In genomic region chr17:43372273-43372911, GRCh38 we compare ENCODE assay signal across 10 cellular contexts. TPM values are rescaled to one million over a fixed set of nuclear protein-coding genes. Genes with fewer than 3 reads are reported as not detected.
DNase-seq lines count a peak whose midpoint lies in the region; ATAC-seq and TF ChIP-seq lines count a peak whose summit lies in the region.
"Had no signal": no experiment of that assay in that cellular context is flagged by ENCODE, and none has a peak within 500 bp of the region (broad histone marks: within the 10 kb centered on the region; RNA-seq: fewer than 3 reads in every experiment).

No MANE protein-coding gene starts in this region.

- H3K27me3 ChIP-seq in body of pancreas: no peaks in the 10 kb centered on the region

- no peaks in the 10 kb centered on the region for H3K27me3 Mint-ChIP-seq in activated CD4-positive, alpha-beta T cell treated with anti-CD3 and anti-CD28 coated beads for 36 hours
- no peaks in the 10 kb centered on the region for H3K27me3 Mint-ChIP-seq in stimulated activated naive B cell treated with anti-CD40 and anti-IgM and Interleukin-4, amounts not matched to agents 10 μg/mL and 1 μg/mL and 100 μg/mL, for 72 hours

- peak; percentile 27 for DNase-seq in activated CD4-positive, alpha-beta T cell treated with anti-CD3 and anti-CD28 coated beads for 36 hours
- no peak for DNase-seq in activated CD4-positive, alpha-beta T cell treated with anti-CD3 and anti-CD28 coated beads, Interleukin-2, amount 50 U/mL, for 4 hours
- DNase-seq in body of pancreas (peak in 3 of 4 donors; percentile 27 to 47 (median 47)), SW 1271 (lab: John Stamatoyannopoulos, UW) (no peak), SHP77 treated with DMSO at 0.1 percent for 48 hours (lab: John Stamatoyannopoulos, UW) (no peak)
- peak; percentile 86 for DNase-seq in stimulated activated naive B cell treated with anti-CD40 and anti-IgM and Interleukin-4, amounts not matched to agents 10 μg/mL and 1 μg/mL and 100 μg/mL, for 72 hours
- DNase-seq: central memory CD4-positive, alpha-beta T cell; NCI-H1048 had no signal

- H3K27ac Mint-ChIP-seq in activated CD4-positive, alpha-beta T cell treated with anti-CD3 and anti-CD28 coated beads for 36 hours: no peak overlapping the region
- peak overlapping the region; percentile 92 for H3K27ac Mint-ChIP-seq in stimulated activated naive B cell treated with anti-CD40 and anti-IgM and Interleukin-4, amounts not matched to agents 10 μg/mL and 1 μg/mL and 100 μg/mL, for 72 hours

- peaks cover 37% of the 10 kb centered on the region for H3K4me1 Mint-ChIP-seq in activated CD4-positive, alpha-beta T cell treated with anti-CD3 and anti-CD28 coated beads for 36 hours
- peaks cover 50 to 65% of the 10 kb centered on the region in 2 donors for H3K4me1 Mint-ChIP-seq in stimulated activated naive B cell treated with anti-CD40 and anti-IgM and Interleukin-4, amounts not matched to agents 10 μg/mL and 1 μg/mL and 100 μg/mL, for 72 hours

- no peak for TF ChIP-seq POLR2A in body of pancreas (IDR thresholded peaks at IDR 0.05)

- POLR2A ChIA-PET in activated CD4-positive, alpha-beta T cell treated with anti-CD3 and anti-CD28 coated beads for 36 hours (lab: Charles Lee): no interaction called here

- H3K4me1 ChIP-seq in body of pancreas: peaks cover 59% of the 10 kb centered on the region

- no peak overlapping the region for H3K4me3 Mint-ChIP-seq in activated CD4-positive, alpha-beta T cell treated with anti-CD3 and anti-CD28 coated beads for 36 hours
- peak overlapping the region; percentile 52 to 75 for H3K4me3 Mint-ChIP-seq in stimulated activated naive B cell treated with anti-CD40 and anti-IgM and Interleukin-4, amounts not matched to agents 10 μg/mL and 1 μg/mL and 100 μg/mL, for 72 hours

- TF ChIP-seq CTCF in body of pancreas (IDR thresholded peaks at IDR 0.05): no peak

- ATAC-seq in activated CD4-positive, alpha-beta T cell treated with anti-CD3 and anti-CD28 coated beads for 36 hours: no peak
- ATAC-seq in body of pancreas (no peak), HG03196 (IDR thresholded peaks at IDR 0.05; ENCODE audit: unreplicated experiment) (no peak)
- ATAC-seq in stimulated activated naive B cell treated with anti-CD40 and anti-IgM and Interleukin-4, amounts not matched to agents 10 μg/mL and 1 μg/mL and 100 μg/mL, for 72 hours (replicated peaks): peak; percentile 71 to 74

- H3K36me3 ChIP-seq in KOPT-K1 (ENCODE audit: insufficient read depth, low read length): no peaks in the 10 kb centered on the region
- no peaks in the 10 kb centered on the region for H3K36me3 ChIP-seq in body of pancreas (replicated peaks in 1 of 2; ENCODE audit: insufficient read depth in 1 of 2, low read depth in 2 of 2)

- no peaks in the 10 kb centered on the region for H3K36me3 Mint-ChIP-seq in activated CD4-positive, alpha-beta T cell treated with anti-CD3 and anti-CD28 coated beads for 36 hours (ENCODE audit: low read depth)
- peaks cover 2 to 3% of the 10 kb centered on the region in 2 donors for H3K36me3 Mint-ChIP-seq in stimulated activated naive B cell treated with anti-CD40 and anti-IgM and Interleukin-4, amounts not matched to agents 10 μg/mL and 1 μg/mL and 100 μg/mL, for 72 hours

- H3K9me3 Mint-ChIP-seq in activated CD4-positive, alpha-beta T cell treated with anti-CD3 and anti-CD28 coated beads for 36 hours (ENCODE audit: low read depth): no peaks in the 10 kb centered on the region
- H3K9me3 Mint-ChIP-seq in stimulated activated naive B cell treated with anti-CD40 and anti-IgM and Interleukin-4, amounts not matched to agents 10 μg/mL and 1 μg/mL and 100 μg/mL, for 72 hours: no peaks in the 10 kb centered on the region

- 31 to 34% methylated on average over 11 of the region's 11 CpGs for WGBS in body of pancreas, 2 donors

- no peak overlapping the region for H3K4me3 ChIP-seq in body of pancreas

- H3K9me3 ChIP-seq in KOPT-K1 (ENCODE audit: insufficient read depth, low read length, poor library complexity, severe bottlenecking) (no peaks in the 10 kb centered on the region), body of pancreas (no peaks in the 10 kb centered on the region)

- peak overlapping the region; percentile 43 for H3K27ac ChIP-seq in KOPT-K1 (ENCODE audit: low read depth, low read length, poor library complexity, severe bottlenecking)
- peak overlapping the region; percentile 65 to 79 (median 74) for H3K27ac ChIP-seq in body of pancreas

- intact Hi-C loops in activated CD4-positive, alpha-beta T cell treated with anti-CD3 and anti-CD28 coated beads for 36 hours (cut with DNase I, micrococcal nuclease): no loop called here
- intact Hi-C loops in body of pancreas (cut with DNase I): no loop called here

- CTCF ChIA-PET in activated CD4-positive, alpha-beta T cell treated with anti-CD3 and anti-CD28 coated beads for 36 hours (lab: Charles Lee): interaction anchor here (0.7 kb wide), 1 partner anchor 112 kb away, joined by 3 read pairs; the partner anchor contains the start of gene DHX8

RNA-seq across cellular contexts. Expression of gene ARL4D, which starts 26.4 kb away (rescaled TPM):
- total RNA-seq in activated CD4-positive, alpha-beta T cell treated with anti-CD3 and anti-CD28 coated beads for 36 hours: 1 to 10 TPM; 2.0 to 2.3 TPM
- total RNA-seq in body of pancreas: 1 to 10 TPM; 2.1 to 4.6 TPM

Comparison
In these comparisons a context has a peak if more than half of its experiments do, and no peak if none do; other contexts are left out.
1. DNase-seq: peak in activated CD4-positive, alpha-beta T cell treated with anti-CD3 and anti-CD28 coated beads for 36 hours (single experiment), body of pancreas (3 of 4) and stimulated activated naive B cell treated with anti-CD40 and anti-IgM and Interleukin-4, amounts not matched to agents 10 μg/mL and 1 μg/mL and 100 μg/mL, for 72 hours (single experiment); none in activated CD4-positive, alpha-beta T cell treated with anti-CD3 and anti-CD28 coated beads, Interleukin-2, amount 50 U/mL, for 4 hours (0 of 2), SW 1271 (0 of 2) and SHP77 treated with DMSO at 0.1 percent for 48 hours (single experiment).
2. ATAC-seq: peak in stimulated activated naive B cell treated with anti-CD40 and anti-IgM and Interleukin-4, amounts not matched to agents 10 μg/mL and 1 μg/mL and 100 μg/mL, for 72 hours (2 of 2); none in activated CD4-positive, alpha-beta T cell treated with anti-CD3 and anti-CD28 coated beads for 36 hours (single experiment), body of pancreas (single experiment) and HG03196 (single experiment).